ENCODE assay signal across 1 cellular context in the genomic region with DNA sequence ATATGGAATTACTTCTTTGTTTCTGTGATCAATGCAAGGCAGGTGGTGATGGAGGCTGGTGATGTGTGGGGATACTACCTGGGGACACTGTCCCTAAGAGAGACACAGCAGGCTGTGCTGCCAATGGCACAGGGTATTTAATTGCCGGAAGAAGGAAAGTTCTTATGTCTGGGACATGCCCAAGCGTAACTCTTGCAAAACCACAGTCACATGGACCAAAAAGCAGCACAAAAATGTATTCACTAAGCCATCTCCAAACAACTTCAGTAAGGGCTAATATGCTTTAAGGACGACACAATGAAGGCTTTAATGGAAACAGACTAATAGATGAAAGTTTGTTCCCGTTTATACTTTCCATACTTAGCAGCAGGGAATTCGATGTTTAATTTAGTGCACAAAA.
TF ChIP-seq lines count a peak whose summit lies in the region.

No MANE protein-coding gene starts in this region.

TF ChIP-seq in SK-N-SH treated with all-trans-retinoic acid at 6 μM for 48 hours, 23 proteins besides CTCF, POLR2A, EP300 and RAD21 (continued from another document):
- TF ChIP-seq TOX (CRISPR knock-in tag; IDR thresholded peaks at IDR 0.05; ENCODE audit: borderline replicate concordance), result no peak
- TF ChIP-seq ARNTL (CRISPR knock-in tag; IDR thresholded peaks at IDR 0.05; ENCODE audit: borderline replicate concordance, low read depth), result no peak
- TF ChIP-seq, protein P1, sequence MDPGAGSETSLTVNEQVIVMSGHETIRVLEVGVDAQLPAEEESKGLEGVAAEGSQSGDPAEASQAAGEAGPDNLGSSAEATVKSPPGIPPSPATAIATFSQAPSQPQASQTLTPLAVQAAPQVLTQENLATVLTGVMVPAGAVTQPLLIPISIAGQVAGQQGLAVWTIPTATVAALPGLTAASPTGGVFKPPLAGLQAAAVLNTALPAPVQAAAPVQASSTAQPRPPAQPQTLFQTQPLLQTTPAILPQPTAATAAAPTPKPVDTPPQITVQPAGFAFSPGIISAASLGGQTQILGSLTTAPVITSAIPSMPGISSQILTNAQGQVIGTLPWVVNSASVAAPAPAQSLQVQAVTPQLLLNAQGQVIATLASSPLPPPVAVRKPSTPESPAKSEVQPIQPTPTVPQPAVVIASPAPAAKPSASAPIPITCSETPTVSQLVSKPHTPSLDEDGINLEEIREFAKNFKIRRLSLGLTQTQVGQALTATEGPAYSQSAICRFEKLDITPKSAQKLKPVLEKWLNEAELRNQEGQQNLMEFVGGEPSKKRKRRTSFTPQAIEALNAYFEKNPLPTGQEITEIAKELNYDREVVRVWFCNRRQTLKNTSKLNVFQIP (CRISPR knock-in tag; IDR thresholded peaks at IDR 0.05; ENCODE audit: borderline replicate concordance, low read depth), result no peak
- no peak for TF ChIP-seq ZNF565 (CRISPR knock-in tag; conservative IDR thresholded peaks at IDR 0.05; ENCODE audit: low read depth)
- TF ChIP-seq, protein P2, sequence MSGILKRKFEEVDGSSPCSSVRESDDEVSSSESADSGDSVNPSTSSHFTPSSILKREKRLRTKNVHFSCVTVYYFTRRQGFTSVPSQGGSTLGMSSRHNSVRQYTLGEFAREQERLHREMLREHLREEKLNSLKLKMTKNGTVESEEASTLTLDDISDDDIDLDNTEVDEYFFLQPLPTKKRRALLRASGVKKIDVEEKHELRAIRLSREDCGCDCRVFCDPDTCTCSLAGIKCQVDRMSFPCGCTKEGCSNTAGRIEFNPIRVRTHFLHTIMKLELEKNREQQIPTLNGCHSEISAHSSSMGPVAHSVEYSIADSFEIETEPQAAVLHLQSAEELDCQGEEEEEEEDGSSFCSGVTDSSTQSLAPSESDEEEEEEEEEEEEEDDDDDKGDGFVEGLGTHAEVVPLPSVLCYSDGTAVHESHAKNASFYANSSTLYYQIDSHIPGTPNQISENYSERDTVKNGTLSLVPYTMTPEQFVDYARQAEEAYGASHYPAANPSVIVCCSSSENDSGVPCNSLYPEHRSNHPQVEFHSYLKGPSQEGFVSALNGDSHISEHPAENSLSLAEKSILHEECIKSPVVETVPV (CRISPR knock-in tag; IDR thresholded peaks at IDR 0.05), result no peak
- TF ChIP-seq, protein P3, sequence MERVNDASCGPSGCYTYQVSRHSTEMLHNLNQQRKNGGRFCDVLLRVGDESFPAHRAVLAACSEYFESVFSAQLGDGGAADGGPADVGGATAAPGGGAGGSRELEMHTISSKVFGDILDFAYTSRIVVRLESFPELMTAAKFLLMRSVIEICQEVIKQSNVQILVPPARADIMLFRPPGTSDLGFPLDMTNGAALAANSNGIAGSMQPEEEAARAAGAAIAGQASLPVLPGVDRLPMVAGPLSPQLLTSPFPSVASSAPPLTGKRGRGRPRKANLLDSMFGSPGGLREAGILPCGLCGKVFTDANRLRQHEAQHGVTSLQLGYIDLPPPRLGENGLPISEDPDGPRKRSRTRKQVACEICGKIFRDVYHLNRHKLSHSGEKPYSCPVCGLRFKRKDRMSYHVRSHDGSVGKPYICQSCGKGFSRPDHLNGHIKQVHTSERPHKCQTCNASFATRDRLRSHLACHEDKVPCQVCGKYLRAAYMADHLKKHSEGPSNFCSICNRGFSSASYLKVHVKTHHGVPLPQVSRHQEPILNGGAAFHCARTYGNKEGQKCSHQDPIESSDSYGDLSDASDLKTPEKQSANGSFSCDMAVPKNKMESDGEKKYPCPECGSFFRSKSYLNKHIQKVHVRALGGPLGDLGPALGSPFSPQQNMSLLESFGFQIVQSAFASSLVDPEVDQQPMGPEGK (CRISPR knock-in tag; IDR thresholded peaks at IDR 0.05; ENCODE audit: borderline replicate concordance), result no peak
- no peak for TF ChIP-seq OSR1 (CRISPR knock-in tag; IDR thresholded peaks at IDR 0.05)
- no peak for TF ChIP-seq ZNF70 (CRISPR knock-in tag; IDR thresholded peaks at IDR 0.05)
